20 cellular contexts compared by ENCODE assay signal in genomic region chr4:8754634-8755589, GRCh38.
A peak's percentile ranks its signal among the peaks of the same experiment; 100 is the strongest.
DNase-seq lines count a peak whose midpoint lies in the region; ATAC-seq, FAIRE-seq and TF ChIP-seq lines count a peak whose summit lies in the region.
"Had no signal": no experiment of that assay in that cellular context is flagged by ENCODE, and none has a peak within 500 bp of the region (broad histone marks: within the 10 kb centered on the region; RNA-seq: fewer than 3 reads in every experiment).

No MANE protein-coding gene starts in this region.

- 89 to 91% methylated on average over 23 of the region's 23 CpGs for WGBS in sigmoid colon, 2 donors
- 91% methylated on average over 23 of the region's 23 CpGs for WGBS in hepatocyte (ENCODE audit: low lambda C conversion rate, missing lambda C conversion rate)

- intact Hi-C loops in sigmoid colon (cut with DNase I) = no loop called here

- H3K9me3 ChIP-seq in BE2C (no peaks in the 10 kb centered on the region), sigmoid colon (no peaks in the 10 kb centered on the region), hepatocyte (ENCODE audit: low read depth) (no peaks in the 10 kb centered on the region)

- H3K4me3 ChIP-seq in BE2C (ENCODE audit: low read depth, low read length) (no peak overlapping the region), sigmoid colon (no peak overlapping the region), hepatocyte (no peak overlapping the region)

- no peak overlapping the region for H2AFZ ChIP-seq in hepatocyte

- H3K4me1 ChIP-seq in BE2C (no peaks in the 10 kb centered on the region), sigmoid colon (no peaks in the 10 kb centered on the region), hepatocyte (ENCODE audit: insufficient read depth) (no peaks in the 10 kb centered on the region)

- no peaks in the 10 kb centered on the region for H3K36me3 ChIP-seq in BE2C
- no peaks in the 10 kb centered on the region for H3K36me3 ChIP-seq in sigmoid colon
- no peaks in the 10 kb centered on the region for H3K36me3 ChIP-seq in hepatocyte (replicated peaks; ENCODE audit: insufficient read depth, low read depth)

- no peak for ATAC-seq in GM18498 (IDR thresholded peaks at IDR 0.05; ENCODE audit: unreplicated experiment)
- ATAC-seq: CD8-positive, alpha-beta T cell; PC-3 had no signal

- no peaks in the 10 kb centered on the region for H3K9me2 ChIP-seq in hepatocyte (replicated peaks; ENCODE audit: insufficient read depth)

- H3K27ac ChIP-seq in sigmoid colon = no peak overlapping the region
- H3K27ac ChIP-seq in hepatocyte = no peak overlapping the region
- H3K27ac ChIP-seq: HL-60 had no signal

- H3K4me2 ChIP-seq in hepatocyte = no peak overlapping the region

- peak; percentile 3 for DNase-seq in BE2C
- DNase-seq in GM12892 (ENCODE audit: insufficient read length) = no peak
- peak; percentile 25 for DNase-seq in islet precursor cell
- DNase-seq in sigmoid colon = peak; percentile 47
- no peak for DNase-seq in DMS79 (lab: John Stamatoyannopoulos, UW)
- no peak for DNase-seq in hepatocyte (ENCODE audit: low spot score)
- DNase-seq: CD8-positive, alpha-beta T cell; DND-41; GDM1; GOT3; KG1; NCI-H1092; NCI-H2107; NCI-H226; NCI-H526 treated with DMSO at 0.1 percent for 48 hours; NK-92 treated with Interleukin-12 subunit alpha and Interleukin-12 subunit beta, amount 100 ng/mL, for 24 hours; PC-3 had no signal

- no peak for TF ChIP-seq EP300 in sigmoid colon (IDR thresholded peaks at IDR 0.05)

- FAIRE-seq in GM12892 (lab: Jason Lieb, UNC) = peak; percentile 36
- FAIRE-seq: D721Med had no signal

- TF ChIP-seq CTCF in BE2C (IDR thresholded peaks at IDR 0.05; ENCODE audit: low read depth, low read length) = no peak
- TF ChIP-seq CTCF in sigmoid colon (IDR thresholded peaks at IDR 0.05) = no peak
- TF ChIP-seq CTCF in hepatocyte (IDR thresholded peaks at IDR 0.05; ENCODE audit: poor library complexity) = no peak

- no peak for TF ChIP-seq POLR2A in GM12892 (IDR thresholded peaks at IDR 0.05; ENCODE audit: low read depth, low read length)
- no peak for TF ChIP-seq POLR2A in sigmoid colon (IDR thresholded peaks at IDR 0.05)

- H3K27me3 ChIP-seq in BE2C (no peaks in the 10 kb centered on the region), sigmoid colon (no peaks in the 10 kb centered on the region), hepatocyte (no peaks in the 10 kb centered on the region)

- no peaks in the 10 kb centered on the region for H4K20me1 ChIP-seq in hepatocyte (ENCODE audit: insufficient read depth, poor library complexity, severe bottlenecking)

- no peaks in the 10 kb centered on the region for H3K79me2 ChIP-seq in hepatocyte

Comparison
In these comparisons a context has a peak if more than half of its experiments do, and no peak if none do; other contexts are left out.
1. DNase-seq: peak in BE2C (single experiment), islet precursor cell (single experiment) and sigmoid colon (single experiment); none in GM12892 (single experiment), DMS79 (single experiment) and hepatocyte (single experiment).